ENCODE assay signal across 11 cellular contexts in the genomic region with DNA sequence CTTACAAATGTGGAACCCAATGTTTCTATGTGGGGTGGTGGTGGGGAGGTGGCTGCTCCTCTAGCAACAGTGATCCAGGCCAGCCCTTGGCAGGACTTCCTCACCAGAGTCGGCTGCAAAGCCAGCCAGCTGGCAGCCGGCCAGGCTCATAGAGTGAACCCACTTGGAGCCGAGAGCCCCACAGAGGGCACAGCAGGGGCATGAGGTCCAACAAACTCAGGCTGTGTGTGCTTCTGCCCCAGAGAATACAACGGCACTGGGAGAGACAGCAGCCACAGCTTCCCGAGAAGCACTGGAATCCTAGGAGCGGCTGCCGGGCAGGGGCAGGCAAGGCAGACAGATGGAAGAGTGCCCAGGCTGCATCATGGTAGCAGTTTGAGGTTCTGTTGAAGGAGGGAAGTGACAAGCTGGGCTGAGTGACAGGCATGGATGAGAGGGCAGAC. TPM values are rescaled to one million over a fixed set of nuclear protein-coding genes. Genes with fewer than 3 reads are reported as not detected.
A peak's percentile ranks its signal among the peaks of the same experiment; 100 is the strongest.
DNase-seq lines count a peak whose midpoint lies in the region; ATAC-seq lines count a peak whose summit lies in the region.
"Had no signal": no experiment of that assay in that cellular context is flagged by ENCODE, and none has a peak within 500 bp of the region (broad histone marks: within the 10 kb centered on the region; RNA-seq: fewer than 3 reads in every experiment).

No MANE protein-coding gene starts in this region.

- no peak overlapping the region for H3K27ac Mint-ChIP-seq in effector memory CD8-positive, alpha-beta T cell
- H3K27ac Mint-ChIP-seq: naive thymus-derived CD4-positive, alpha-beta T cell; WTC11 had no signal

- no peak for ATAC-seq in HG02981 (IDR thresholded peaks at IDR 0.05; ENCODE audit: unreplicated experiment)
- ATAC-seq in effector memory CD8-positive, alpha-beta T cell (replicated peaks) = no peak
- ATAC-seq: naive thymus-derived CD4-positive, alpha-beta T cell; WTC11 had no signal

- peak; percentile 83 for DNase-seq in DMS 273 (lab: John Stamatoyannopoulos, UW; ENCODE audit: unreplicated experiment)
- peak; percentile 50 for DNase-seq in NCI-H2081 treated with DMSO at 0.1 percent for 48 hours (lab: John Stamatoyannopoulos, UW)
- peak; percentile 47 for DNase-seq in cerebellum (ENCODE audit: low spot score)
- DNase-seq in nucleus accumbens (lab: John Stamatoyannopoulos, UW) = peak in 40 of 56 donors; percentile 1 to 76 (median 22)
- DNase-seq in effector memory CD8-positive, alpha-beta T cell = no peak
- no peak for DNase-seq in central memory CD4-positive, alpha-beta T cell
- DNase-seq in dedifferentiated amniotic fluid mesenchymal stem cell (ENCODE audit: extremely low spot score) = no peak
- DNase-seq: DND-41; naive thymus-derived CD4-positive, alpha-beta T cell had no signal

- H3K4me1 Mint-ChIP-seq in effector memory CD8-positive, alpha-beta T cell (ENCODE audit: low read depth in 2 of 2) = no peaks in the 10 kb centered on the region
- H3K4me1 Mint-ChIP-seq: WTC11 had no signal

- no peaks in the 10 kb centered on the region for H3K9me3 Mint-ChIP-seq in effector memory CD8-positive, alpha-beta T cell
- H3K9me3 Mint-ChIP-seq: WTC11 had no signal

- no peaks in the 10 kb centered on the region for H3K27me3 Mint-ChIP-seq in effector memory CD8-positive, alpha-beta T cell
- H3K27me3 Mint-ChIP-seq: naive thymus-derived CD4-positive, alpha-beta T cell had no signal

- H3K4me3 Mint-ChIP-seq in effector memory CD8-positive, alpha-beta T cell = no peak overlapping the region
- H3K4me3 Mint-ChIP-seq: naive thymus-derived CD4-positive, alpha-beta T cell; WTC11 had no signal

- H3K36me3 Mint-ChIP-seq in effector memory CD8-positive, alpha-beta T cell (ENCODE audit: insufficient read depth) = no peaks in the 10 kb centered on the region
- H3K36me3 Mint-ChIP-seq: naive thymus-derived CD4-positive, alpha-beta T cell; WTC11 had no signal

RNA-seq across cellular contexts. Expression of gene SOWAHD, which starts 23.5 kb away (rescaled TPM):
- 0.91 TPM for total RNA-seq in cerebellum

RNA-seq across cellular contexts. Expression of gene SEPTIN6, which starts 42.0 kb away (rescaled TPM):
- total RNA-seq in cerebellum = 45.1 TPM

RNA-seq across cellular contexts. Expression of gene RPL39, which starts 56.5 kb away (rescaled TPM):
- 1,245 TPM for total RNA-seq in cerebellum

Comparison
In these comparisons a context has a peak if more than half of its experiments do, and no peak if none do; other contexts are left out.
1. DNase-seq: peak in DMS 273 (single experiment), NCI-H2081 treated with DMSO at 0.1 percent for 48 hours (single experiment), cerebellum (single experiment) and nucleus accumbens (40 of 56); none in effector memory CD8-positive, alpha-beta T cell (0 of 3), central memory CD4-positive, alpha-beta T cell (single experiment) and dedifferentiated amniotic fluid mesenchymal stem cell (single experiment).